20 cellular contexts compared by ENCODE assay signal in genomic region chr7:74726309-74727101, GRCh38. TPM values are rescaled to one million over a fixed set of nuclear protein-coding genes. Genes with fewer than 3 reads are reported as not detected.
DNase-seq lines count a peak whose midpoint lies in the region; ATAC-seq and TF ChIP-seq lines count a peak whose summit lies in the region.
"Had no signal": no experiment of that assay in that cellular context is flagged by ENCODE, and none has a peak within 500 bp of the region (broad histone marks: within the 10 kb centered on the region; RNA-seq: fewer than 3 reads in every experiment).

No MANE protein-coding gene starts in this region.

- no peak for TF ChIP-seq RAD21 in IMR-90 (IDR thresholded peaks at IDR 0.05; ENCODE audit: low read length)

- H2BK20ac ChIP-seq in IMR-90 (ENCODE audit: low read depth, low read length): no peak overlapping the region

- H3K9ac ChIP-seq in IMR-90 (ENCODE audit: low read depth, low read length): no peak overlapping the region

- peak overlapping the region; percentile 24 to 81; a peak in 2 of 4 replicates for H4K8ac ChIP-seq in IMR-90 (ENCODE audit: low read depth in 2 of 2, low read length in 2 of 2)

- peak overlapping the region; percentile 17; the same call in 1 of the 2 replicates for H3K4ac ChIP-seq in IMR-90 (ENCODE audit: low read depth, low read length)

- TF ChIP-seq CTCF in AG04450 (IDR thresholded peaks at IDR 0.05; ENCODE audit: low read depth, low read length) (no peak), IMR-90 (conservative IDR thresholded peaks at IDR 0.05; ENCODE audit: low read depth, low read length) (no peak), gastroesophageal sphincter (IDR thresholded peaks at IDR 0.05) (no peak), psoas muscle (IDR thresholded peaks at IDR 0.05) (no peak)

- peaks cover 14% of the 10 kb centered on the region for H3K36me3 ChIP-seq in IMR-90 (ENCODE audit: control insufficient read depth, insufficient read depth, low read length)
- peaks cover 0 to 12% of the 10 kb centered on the region in 2 donors for H3K36me3 ChIP-seq in gastroesophageal sphincter
- peaks cover 2 to 40% of the 10 kb centered on the region in 2 donors for H3K36me3 ChIP-seq in psoas muscle (ENCODE audit: insufficient read depth in 1 of 2, low read depth in 1 of 2)

- no peak overlapping the region for H3K14ac ChIP-seq in IMR-90 (replicated peaks; ENCODE audit: low read depth, low read length)

- H2BK5ac ChIP-seq in IMR-90 (ENCODE audit: low read depth, low read length, poor library complexity, severe bottlenecking): peak overlapping the region; percentile 97

- no peak overlapping the region; the same call in 2 of the 3 replicates for H2BK15ac ChIP-seq in IMR-90 (ENCODE audit: low read depth, low read length)

- CTCF ChIA-PET in AG04450 (lab: Charles Lee) (no interaction called here), IMR-90 (lab: Yijun Ruan, JAX) (no interaction called here)

- ATAC-seq in IMR-90 (ENCODE audit: low read depth) (no peak), gastroesophageal sphincter (no peak), psoas muscle (peak in 3 of 4 donors; percentile 60 to 82 (median 76)), HG03571 (IDR thresholded peaks at IDR 0.05; ENCODE audit: unreplicated experiment) (no peak)
- ATAC-seq: HepG2, PC-3 had no signal

- BruUV-seq in IMR-90 (replicated peaks; lab: Mats Ljungman, UMichigan): no TSS peak

- H4K5ac ChIP-seq in IMR-90 (ENCODE audit: low read depth, low read length): peak overlapping the region; percentile 92

- H4K20me1 ChIP-seq in IMR-90 (ENCODE audit: insufficient read depth, low read length): no peaks in the 10 kb centered on the region

- H3K4me3 ChIP-seq in AG04450 (ENCODE audit: low read depth, low read length): no peak overlapping the region
- H3K4me3 ChIP-seq in IMR-90 (ENCODE audit: insufficient read depth, low read depth, low read length): no peak overlapping the region
- no peak overlapping the region for H3K4me3 ChIP-seq in gastroesophageal sphincter
- no peak overlapping the region for H3K4me3 ChIP-seq in psoas muscle

- peak overlapping the region; percentile 70; the same call in 1 of the 2 replicates for H2BK120ac ChIP-seq in IMR-90 (ENCODE audit: low read depth, low read length)

- dilution Hi-C loops in IMR-90 (cut with HindIII; ENCODE audit: low sequenced_read_pairs, unreplicated experiment): no loop called here

- H3K23ac ChIP-seq in IMR-90 (ENCODE audit: low read depth, low read length): 0 out of 2 replicates have a peak overlapping the region, but pooled peaks have one; percentile 2

- H2AK9ac ChIP-seq in IMR-90 (replicated peaks; ENCODE audit: low read depth, low read length, poor library complexity): no peak overlapping the region

- H3K9me1 ChIP-seq in IMR-90 (ENCODE audit: insufficient read depth, low read length): peaks cover 6% of the 10 kb centered on the region

- in situ Hi-C loops in IMR-90 (cut with MboI; ENCODE audit: low sequenced_read_pairs): no loop called here

- H2AFZ ChIP-seq in IMR-90 (replicated peaks; ENCODE audit: low read length, poor library complexity): no peak overlapping the region

- peak overlapping the region; percentile 81; the same call in 1 of the 2 replicates for H4K91ac ChIP-seq in IMR-90 (ENCODE audit: insufficient read depth, low read depth, low read length)

- no peak for TF ChIP-seq EP300 in gastroesophageal sphincter (IDR thresholded peaks at IDR 0.05)

- POLR2A ChIA-PET in AG04450 (lab: Yijun Ruan, JAX) (interaction anchor here (0.7 kb wide), 1 partner anchor 35 kb away, joined by 5 read pairs; no protein-coding TSS in a partner anchor), IMR-90 (lab: Charles Lee; ENCODE audit: unreplicated experiment) (no interaction called here)

- H2AK5ac ChIP-seq in IMR-90 (ENCODE audit: low read depth, low read length): no peak overlapping the region

- H3K9me3 ChIP-seq in AG04450 (ENCODE audit: control insufficient read depth, insufficient read depth, low read length) (no peaks in the 10 kb centered on the region), IMR-90 (ENCODE audit: control insufficient read depth, insufficient read depth, low read length) (no peaks in the 10 kb centered on the region), gastroesophageal sphincter (no peaks in the 10 kb centered on the region), psoas muscle (no peaks in the 10 kb centered on the region)

- TF ChIP-seq POLR2A in IMR-90 (IDR thresholded peaks at IDR 0.05; ENCODE audit: low read depth, low read length): no peak
- TF ChIP-seq POLR2A in gastroesophageal sphincter (IDR thresholded peaks at IDR 0.05): no peak

- H3K4me2 ChIP-seq in IMR-90 (ENCODE audit: low read depth, low read length): no peak overlapping the region

- no peak for DNase-seq in AG04450 (ENCODE audit: low read depth, low spot score)
- no peak for DNase-seq in IMR-90
- no peak for DNase-seq in psoas muscle
- DNase-seq in ureter (ENCODE audit: low spot score): no peak
- DNase-seq in GDM1 (lab: John Stamatoyannopoulos, UW): no peak
- DNase-seq: EL, HFFc6, Karpas-422, MM.1S, NCI-H1105, NCI-H1694, NCI-H510A treated with DMSO at 0.1 percent for 48 hours, NCI-H82, PC-3 had no signal

- intact Hi-C loops in IMR-90 (cut with micrococcal nuclease) (no loop called here), psoas muscle (cut with DNase I) (no loop called here)

- H3K4me1 ChIP-seq in IMR-90 (ENCODE audit: control insufficient read depth, insufficient read depth, low read length) (peaks cover 9% of the 10 kb centered on the region), gastroesophageal sphincter (peaks cover 0 to 29% (median 0%) of the 10 kb centered on the region in 3 donors), psoas muscle (peaks cover 23% of the 10 kb centered on the region)

- no peaks in the 10 kb centered on the region for H3K27me3 ChIP-seq in AG04450 (ENCODE audit: control insufficient read depth, insufficient read depth, low read length)
- no peaks in the 10 kb centered on the region for H3K27me3 ChIP-seq in IMR-90 (ENCODE audit: control insufficient read depth, insufficient read depth, low read length)
- no peaks in the 10 kb centered on the region for H3K27me3 ChIP-seq in gastroesophageal sphincter
- H3K27me3 ChIP-seq in psoas muscle (ENCODE audit: insufficient read depth in 3 of 3, low read length in 2 of 3): no peaks in the 10 kb centered on the region

- WGBS in IMR-90 (ENCODE audit: extremely low coverage in 2 of 2, insufficient read length in 1 of 2), 2 experiments: no CpG with 5 or more reads among the region's 8 CpGs
- 83 to 88% methylated on average over 4 to 8 of the region's 8 CpGs for WGBS in gastroesophageal sphincter (ENCODE audit: low coverage in 1 of 2), 2 donors
- WGBS in psoas muscle, 3 donors: 76 to 86% (median 80%) methylated on average over 8 of the region's 8 CpGs

- peaks cover 26 to 29% of the 10 kb centered on the region in 2 experiments for H3K79me1 ChIP-seq in IMR-90 (ENCODE audit: low read depth in 1 of 2, low read length in 2 of 2)

- H3K18ac ChIP-seq in IMR-90 (ENCODE audit: low read depth, low read length): peak overlapping the region; percentile 32

- H3K56ac ChIP-seq in IMR-90 (ENCODE audit: extremely low read depth, insufficient read depth, low read length): no peak overlapping the region

- peak overlapping the region; percentile 11 for H3K27ac ChIP-seq in AG04450 (ENCODE audit: low read depth, low read length)
- H3K27ac ChIP-seq in IMR-90 (ENCODE audit: insufficient read depth, low read length): peak overlapping the region; percentile 76; the same call in 1 of the 2 replicates
- peak overlapping the region in 3 of 4 donors; percentile 48 to 67 (median 56) for H3K27ac ChIP-seq in gastroesophageal sphincter
- H3K27ac ChIP-seq in psoas muscle: peak overlapping the region; percentile 67
- H3K27ac ChIP-seq: RWPE1 had no signal

TF ChIP-seq in IMR-90, 13 proteins besides CTCF, POLR2A, EP300 and RAD21 (continues in another document):
- no peak for TF ChIP-seq MXI1 (IDR thresholded peaks at IDR 0.05; ENCODE audit: borderline replicate concordance, low read depth, low read length)
- no peak for TF ChIP-seq RCOR1 (IDR thresholded peaks at IDR 0.05; ENCODE audit: insufficient replicate concordance, low read length)
- no peak for TF ChIP-seq RFX5 (IDR thresholded peaks at IDR 0.05; ENCODE audit: low read depth, low read length)
- no peak for TF ChIP-seq BHLHE40 (IDR thresholded peaks at IDR 0.05; ENCODE audit: low read depth, low read length)
- no peak for TF ChIP-seq CEBPB (IDR thresholded peaks at IDR 0.05; ENCODE audit: low read depth, low read length)
- no peak for TF ChIP-seq CHD1 (IDR thresholded peaks at IDR 0.05; ENCODE audit: low read depth, low read length)
- TF ChIP-seq USF2 (IDR thresholded peaks at IDR 0.05; ENCODE audit: low read depth, low read length): no peak
- no peak for TF ChIP-seq ELK1 (IDR thresholded peaks at IDR 0.05; ENCODE audit: borderline replicate concordance, low read depth, low read length)
- no peak for TF ChIP-seq SMC3 (IDR thresholded peaks at IDR 0.05; ENCODE audit: low read depth, low read length)
- no peak for TF ChIP-seq MAFK (IDR thresholded peaks at IDR 0.05; ENCODE audit: low read depth, low read length)
- TF ChIP-seq FOS (IDR thresholded peaks at IDR 0.05; ENCODE audit: low read depth, low read length): no peak

RNA-seq across cellular contexts. Expression of gene NCF1, which starts 47.3 kb away (rescaled TPM):
- polyA plus RNA-seq in AG04450 (2011; rRNA removed): not detected in 2 replicates
- polyA minus RNA-seq in AG04450 (2011; rRNA and poly(A)+ RNA removed): 0.28 TPM in 1 of 2 replicates, not detected in the other
- not detected in 2 replicates for total RNA-seq in IMR-90 (2012; rRNA removed)
- not detected in 2 replicates for polyA plus RNA-seq in IMR-90 (2012; rRNA removed)
- polyA plus RNA-seq in IMR-90 (2012; cell fraction: cytosol; rRNA removed): 0.01 TPM in 1 of 2 replicates, not detected in the other
- 0.18 and 0.25 TPM in 2 replicates for polyA plus RNA-seq in IMR-90 (2012; cell fraction: nucleus; rRNA removed; ENCODE audit: low replicate concordance)
- total RNA-seq in gastroesophageal sphincter: 1 to 10 TPM in 3 of 4 donors, under 1 TPM in 1; 0.93 to 5.7 (median 2.3) TPM
- total RNA-seq in psoas muscle: 1 to 10 TPM in 3 of 4 donors, under 1 TPM in 1; 0.50 to 2.1 (median 1.7) TPM
- under 1 TPM; 0.35 to 0.51 (median 0.36) TPM for polyA plus RNA-seq in psoas muscle
- 1.9 TPM for total RNA-seq in ureter
- total RNA-seq: A673, H4, HepG2, HFFc6, PC-3 had no signal

Comparison
In these comparisons a context has a peak if more than half of its experiments do, and no peak if none do; other contexts are left out.
1. H3K27ac ChIP-seq: peak in every context shown above with its lines; median percentile 76 in IMR-90; 67 in psoas muscle; 56 in gastroesophageal sphincter; 11 in AG04450.
2. ATAC-seq: peak in psoas muscle (3 of 4); none in IMR-90 (single experiment), gastroesophageal sphincter (single experiment) and HG03571 (single experiment).